ENCODE assay signal across 13 cellular contexts in genomic region chr4:14143892-14144291, GRCh38.
A peak's percentile ranks its signal among the peaks of the same experiment; 100 is the strongest.
DNase-seq lines count a peak whose midpoint lies in the region; ATAC-seq and TF ChIP-seq lines count a peak whose summit lies in the region.
"Had no signal": no experiment of that assay in that cellular context is flagged by ENCODE, and none has a peak within 500 bp of the region (broad histone marks: within the 10 kb centered on the region; RNA-seq: fewer than 3 reads in every experiment).

No MANE protein-coding gene starts in this region.

- no peak overlapping the region for H3K4me3 Mint-ChIP-seq in memory B cell
- H3K4me3 Mint-ChIP-seq: activated naive CD4-positive, alpha-beta T cell treated with anti-CD3 and anti-CD28 coated beads, Interleukin-2, amount 10 ng/mL, durations not matched to agents 7 days and 5 days had no signal

- H3K14ac ChIP-seq in IMR-90 (replicated peaks; ENCODE audit: low read depth, low read length) = no peak overlapping the region

- TF ChIP-seq EP300 in ovary (IDR thresholded peaks at IDR 0.05) = no peak

- no peaks in the 10 kb centered on the region for H3K36me3 ChIP-seq in IMR-90 (ENCODE audit: control insufficient read depth, insufficient read depth, low read length)
- H3K36me3 ChIP-seq in brain microvascular endothelial cell (replicated peaks) = no peaks in the 10 kb centered on the region
- H3K36me3 ChIP-seq in ovary = no peaks in the 10 kb centered on the region
- H3K36me3 ChIP-seq: BLaER1 treated with 17β-estradiol and CSF1 and Interleukin-3, amounts not matched to agents 10 nM and 100 nM; heart left ventricle; uterus had no signal

- no peak overlapping the region for H3K27ac Mint-ChIP-seq in memory B cell
- H3K27ac Mint-ChIP-seq: activated naive CD4-positive, alpha-beta T cell treated with anti-CD3 and anti-CD28 coated beads, Interleukin-2, amount 10 ng/mL, durations not matched to agents 7 days and 5 days had no signal

- no peak overlapping the region for H3K23ac ChIP-seq in IMR-90 (ENCODE audit: low read depth, low read length)

- H3K79me1 ChIP-seq in IMR-90 (ENCODE audit: low read depth in 1 of 2, low read length in 2 of 2) = no peaks in the 10 kb centered on the region

- no peak overlapping the region for H3K4ac ChIP-seq in IMR-90 (ENCODE audit: low read depth, low read length)

- no peak overlapping the region for H3K27ac ChIP-seq in IMR-90 (ENCODE audit: insufficient read depth, low read length)
- H3K27ac ChIP-seq in brain microvascular endothelial cell = no peak overlapping the region
- no peak overlapping the region for H3K27ac ChIP-seq in ovary
- H3K27ac ChIP-seq: BLaER1 treated with 17β-estradiol and CSF1 and Interleukin-3, amounts not matched to agents 10 nM and 100 nM; heart left ventricle; uterus had no signal

- H3K4me3 ChIP-seq in IMR-90 (ENCODE audit: insufficient read depth, low read depth, low read length) (no peak overlapping the region), brain microvascular endothelial cell (ENCODE audit: low read depth, low read length) (no peak overlapping the region), ovary (no peak overlapping the region)
- H3K4me3 ChIP-seq: BLaER1 treated with 17β-estradiol and CSF1 and Interleukin-3, amounts not matched to agents 10 nM and 100 nM; heart left ventricle; uterus had no signal

- H3K9ac ChIP-seq in IMR-90 (ENCODE audit: low read depth, low read length) = no peak overlapping the region
- H3K9ac ChIP-seq: BLaER1 treated with 17β-estradiol and CSF1 and Interleukin-3, amounts not matched to agents 10 nM and 100 nM had no signal

- no peak overlapping the region for H2AFZ ChIP-seq in IMR-90 (replicated peaks; ENCODE audit: low read length, poor library complexity)

- no peak for TF ChIP-seq POLR2A in IMR-90 (IDR thresholded peaks at IDR 0.05; ENCODE audit: low read depth, low read length)
- TF ChIP-seq POLR2A in ovary (IDR thresholded peaks at IDR 0.05) = no peak

- H3K4me2 ChIP-seq in IMR-90 (ENCODE audit: low read depth, low read length) = no peak overlapping the region
- H3K4me2 ChIP-seq: BLaER1 treated with 17β-estradiol and CSF1 and Interleukin-3, amounts not matched to agents 10 nM and 100 nM had no signal

- no peak overlapping the region for H3K18ac ChIP-seq in IMR-90 (ENCODE audit: low read depth, low read length)

- no peak overlapping the region for H4K5ac ChIP-seq in IMR-90 (ENCODE audit: low read depth, low read length)

- H2BK15ac ChIP-seq in IMR-90 (ENCODE audit: low read depth, low read length) = no peak overlapping the region

- H2AK9ac ChIP-seq in IMR-90 (replicated peaks; ENCODE audit: low read depth, low read length, poor library complexity) = no peak overlapping the region

- ATAC-seq in IMR-90 (ENCODE audit: low read depth) (no peak), memory B cell (ENCODE audit: low read depth) (peak; percentile 44), HG02763 (IDR thresholded peaks at IDR 0.05; ENCODE audit: unreplicated experiment) (no peak), HG02970 (IDR thresholded peaks at IDR 0.05; ENCODE audit: low FRiP score, unreplicated experiment) (no peak)
- ATAC-seq: heart left ventricle had no signal

- no TSS peak for BruUV-seq in IMR-90 (replicated peaks; lab: Mats Ljungman, UMichigan)

- peaks cover under 1% of the 10 kb centered on the region for H3K4me1 Mint-ChIP-seq in memory B cell
- H3K4me1 Mint-ChIP-seq: activated naive CD4-positive, alpha-beta T cell treated with anti-CD3 and anti-CD28 coated beads, Interleukin-2, amount 10 ng/mL, durations not matched to agents 7 days and 5 days had no signal

- H2BK20ac ChIP-seq in IMR-90 (ENCODE audit: low read depth, low read length) = no peak overlapping the region

- in situ Hi-C loops in IMR-90 (cut with MboI; ENCODE audit: low sequenced_read_pairs) (no loop called here), brain microvascular endothelial cell (cut with HindIII; ENCODE audit: low pct_ligation_motif_present, low sequenced_read_pairs) (no loop called here)

- H2BK5ac ChIP-seq in IMR-90 (ENCODE audit: low read depth, low read length, poor library complexity, severe bottlenecking) = no peak overlapping the region

- peaks cover 1% of the 10 kb centered on the region for H3K36me3 Mint-ChIP-seq in memory B cell
- H3K36me3 Mint-ChIP-seq: activated naive CD4-positive, alpha-beta T cell treated with anti-CD3 and anti-CD28 coated beads, Interleukin-2, amount 10 ng/mL, durations not matched to agents 7 days and 5 days had no signal

- dilution Hi-C loops in IMR-90 (cut with HindIII; ENCODE audit: low sequenced_read_pairs, unreplicated experiment) = no loop called here

- no peaks in the 10 kb centered on the region for H4K20me1 ChIP-seq in IMR-90 (ENCODE audit: insufficient read depth, low read length)
- H4K20me1 ChIP-seq: BLaER1 treated with 17β-estradiol and CSF1 and Interleukin-3, amounts not matched to agents 10 nM and 100 nM had no signal

- peaks cover 1% of the 10 kb centered on the region for H3K9me3 Mint-ChIP-seq in memory B cell
- H3K9me3 Mint-ChIP-seq: activated naive CD4-positive, alpha-beta T cell treated with anti-CD3 and anti-CD28 coated beads, Interleukin-2, amount 10 ng/mL, durations not matched to agents 7 days and 5 days had no signal

- H3K9me1 ChIP-seq in IMR-90 (ENCODE audit: insufficient read depth, low read length) = no peaks in the 10 kb centered on the region

- no peak for TF ChIP-seq RAD21 in IMR-90 (IDR thresholded peaks at IDR 0.05; ENCODE audit: low read length)

- peak; percentile 6 for DNase-seq in IMR-90
- no peak for DNase-seq in brain microvascular endothelial cell
- no peak for DNase-seq in memory B cell (ENCODE audit: low spot score in 2 of 2)
- no peak for DNase-seq in ovary
- DNase-seq in NCI-H1417 treated with DMSO at 0.1 percent for 48 hours (lab: John Stamatoyannopoulos, UW) = no peak
- DNase-seq: activated naive CD4-positive, alpha-beta T cell treated with anti-CD3 and anti-CD28 coated beads, Interleukin-2, amount 10 ng/mL, durations not matched to agents 7 days and 5 days; heart left ventricle; stimulated activated naive CD4-positive, alpha-beta T cell treated with Interleukin-2 at 50 U/mL for 16 hours; uterus had no signal

- no peak overlapping the region for H2AK5ac ChIP-seq in IMR-90 (ENCODE audit: low read depth, low read length)

- H3K4me1 ChIP-seq in IMR-90 (ENCODE audit: control insufficient read depth, insufficient read depth, low read length) (no peaks in the 10 kb centered on the region), ovary (ENCODE audit: insufficient read depth) (no peaks in the 10 kb centered on the region)
- H3K4me1 ChIP-seq: heart left ventricle, uterus had no signal

- TF ChIP-seq CTCF in GM12873 (IDR thresholded peaks at IDR 0.05; ENCODE audit: insufficient read depth, low read depth, low read length, missing control alignments) (peak; percentile 21), IMR-90 (conservative IDR thresholded peaks at IDR 0.05; ENCODE audit: low read depth, low read length) (no peak), brain microvascular endothelial cell (IDR thresholded peaks at IDR 0.05; ENCODE audit: low read depth, low read length, missing control alignments) (peak; percentile 24), ovary (IDR thresholded peaks at IDR 0.05) (no peak)

- H3K56ac ChIP-seq in IMR-90 (ENCODE audit: extremely low read depth, insufficient read depth, low read length) = no peak overlapping the region

- H3K27me3 ChIP-seq in IMR-90 (ENCODE audit: control insufficient read depth, insufficient read depth, low read length) (no peaks in the 10 kb centered on the region), brain microvascular endothelial cell (replicated peaks) (no peaks in the 10 kb centered on the region), ovary (no peaks in the 10 kb centered on the region)
- H3K27me3 ChIP-seq: BLaER1 treated with 17β-estradiol and CSF1 and Interleukin-3, amounts not matched to agents 10 nM and 100 nM; heart left ventricle; uterus had no signal

- H3K9me3 ChIP-seq in IMR-90 (ENCODE audit: control insufficient read depth, insufficient read depth, low read length) (no peaks in the 10 kb centered on the region), ovary (no peaks in the 10 kb centered on the region)
- H3K9me3 ChIP-seq: BLaER1 treated with 17β-estradiol and CSF1 and Interleukin-3, amounts not matched to agents 10 nM and 100 nM; uterus had no signal

- H4K91ac ChIP-seq in IMR-90 (ENCODE audit: insufficient read depth, low read depth, low read length) = no peak overlapping the region

- intact Hi-C loops in IMR-90 (cut with micrococcal nuclease) = no loop called here
- intact Hi-C loops in ovary (cut with DNase I) = no loop called here

- H4K8ac ChIP-seq in IMR-90 (ENCODE audit: low read depth in 2 of 2, low read length in 2 of 2) = no peak overlapping the region

- no peaks in the 10 kb centered on the region for H3K27me3 Mint-ChIP-seq in memory B cell
- H3K27me3 Mint-ChIP-seq: activated naive CD4-positive, alpha-beta T cell treated with anti-CD3 and anti-CD28 coated beads, Interleukin-2, amount 10 ng/mL, durations not matched to agents 7 days and 5 days had no signal

- no peak overlapping the region for H2BK120ac ChIP-seq in IMR-90 (ENCODE audit: low read depth, low read length)

- CTCF ChIA-PET in IMR-90 (lab: Yijun Ruan, JAX) = interaction anchor here (0.5 kb wide), 1 partner anchor 24 kb away, joined by 5 read pairs; no protein-coding TSS in a partner anchor

- POLR2A ChIA-PET in IMR-90 (lab: Charles Lee; ENCODE audit: unreplicated experiment) = no interaction called here

- no CpG with 5 or more reads among the region's 1 CpG for WGBS in IMR-90 (ENCODE audit: extremely low coverage in 2 of 2, insufficient read length in 1 of 2), 2 experiments
- 23 to 43% (median 33%) methylated on average over 1 of the region's 1 CpG for WGBS in ovary, 3 donors

TF ChIP-seq in IMR-90, 13 proteins besides CTCF, POLR2A, EP300 and RAD21:
- TF ChIP-seq NFE2L2 (IDR thresholded peaks at IDR 0.05; ENCODE audit: low read depth, low read length) (no peak), BHLHE40 (IDR thresholded peaks at IDR 0.05; ENCODE audit: low read depth, low read length) (no peak), CHD1 (IDR thresholded peaks at IDR 0.05; ENCODE audit: low read depth, low read length) (no peak), ELK1 (IDR thresholded peaks at IDR 0.05; ENCODE audit: borderline replicate concordance, low read depth, low read length) (no peak), RFX5 (IDR thresholded peaks at IDR 0.05; ENCODE audit: low read depth, low read length) (no peak), CEBPB (IDR thresholded peaks at IDR 0.05; ENCODE audit: low read depth, low read length) (no peak)

Comparison
In these comparisons a context has a peak if more than half of its experiments do, and no peak if none do; other contexts are left out.
1. CTCF ChIP-seq: peak in GM12873 (single experiment) and brain microvascular endothelial cell (single experiment); none in IMR-90 (single experiment) and ovary (0 of 3).